10 cellular contexts compared by ENCODE assay signal in the genomic region with DNA sequence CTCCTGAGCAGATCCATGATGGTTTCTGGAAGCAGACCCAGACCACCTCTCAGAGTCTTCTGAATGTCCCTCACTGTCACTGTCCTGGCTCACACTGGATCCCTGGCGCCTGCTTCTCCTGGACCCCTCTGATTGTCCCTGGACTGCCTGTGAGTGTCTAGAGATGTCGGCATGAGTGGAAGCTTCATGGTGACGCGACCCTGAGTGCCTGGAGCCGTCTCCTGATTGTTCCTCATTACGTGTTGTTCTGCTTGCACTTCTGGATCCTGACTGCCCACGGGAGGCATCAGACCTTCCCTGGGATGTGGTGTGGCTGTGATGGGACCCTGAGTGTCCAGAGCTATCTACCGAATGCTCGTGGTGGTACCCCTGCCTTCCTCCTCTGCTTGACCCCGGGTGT. TPM values are rescaled to one million over a fixed set of nuclear protein-coding genes. Genes with fewer than 3 reads are reported as not detected.
"Had no signal": no experiment of that assay in that cellular context is flagged by ENCODE, and none has a peak within 500 bp of the region (broad histone marks: within the 10 kb centered on the region; RNA-seq: fewer than 3 reads in every experiment).

No MANE protein-coding gene starts in this region.

RNA-seq across cellular contexts. Expression of a gene that starts 18.9 kb away (rescaled TPM):
- total RNA-seq: OCI-LY7, PC-3, PC-9, Right ventricle myocardium inferior, Right ventricle myocardium superior, SK-MEL-5 had no signal
- polyA plus RNA-seq: SK-N-SH had no signal

RNA-seq across cellular contexts. Expression of a gene that starts 53.7 kb away (rescaled TPM):
- total RNA-seq: OCI-LY7, PC-3, PC-9, Right ventricle myocardium inferior, Right ventricle myocardium superior, RPMI7951, SJCRH30, SJSA1, SK-MEL-5 had no signal
- polyA plus RNA-seq: SK-N-SH had no signal
